ENCODE assay signal across 12 cellular contexts in genomic region chr2:17757321-17757720, GRCh38. TPM values are rescaled to one million over a fixed set of nuclear protein-coding genes. Genes with fewer than 3 reads are reported as not detected.
DNase-seq lines count a peak whose midpoint lies in the region; ATAC-seq and TF ChIP-seq lines count a peak whose summit lies in the region.
"Had no signal": no experiment of that assay in that cellular context is flagged by ENCODE, and none has a peak within 500 bp of the region (broad histone marks: within the 10 kb centered on the region; RNA-seq: fewer than 3 reads in every experiment).

No MANE protein-coding gene starts in this region.

- no peak overlapping the region for H3K27ac Mint-ChIP-seq in natural killer cell
- H3K27ac Mint-ChIP-seq in natural killer cell treated with Interleukin-12 subunit alpha and Interleukin-12 subunit beta and Interleukin-15 and Interleukin-18, amount 100 ng/mL, for 72 hours, result no peak overlapping the region
- no peak overlapping the region for H3K27ac Mint-ChIP-seq in stimulated activated memory B cell treated with anti-CD40 and anti-IgM and Interleukin-4, amounts not matched to agents 10 μg/mL and 1 μg/mL and 100 μg/mL, for 72 hours
- H3K27ac Mint-ChIP-seq: activated B cell treated with CpG ODN at 0.5 μM for 24 hours; activated T-helper 1 cell treated with anti-CD3 and anti-CD28 coated beads, Interleukin-12 subunit alpha, Interleukin-12 subunit beta, Interleukin-2, Interleukin-4 antibody, amounts not matched to agents 30 ng/mL and 10 ng/mL and 1 ng/mL, durations not matched to agents 14 hours and 24 hours and 36 hours had no signal

- H3K9me3 ChIP-seq in SK-N-MC (ENCODE audit: low read depth, low read length) (no peaks in the 10 kb centered on the region), gastrocnemius medialis (no peaks in the 10 kb centered on the region), ascending aorta (no peaks in the 10 kb centered on the region)
- H3K9me3 ChIP-seq: neutrophil, upper lobe of left lung had no signal

- no peaks in the 10 kb centered on the region for H3K27me3 Mint-ChIP-seq in natural killer cell (ENCODE audit: low read depth in 2 of 2)
- H3K27me3 Mint-ChIP-seq in natural killer cell treated with Interleukin-12 subunit alpha and Interleukin-12 subunit beta and Interleukin-15 and Interleukin-18, amount 100 ng/mL, for 72 hours, result no peaks in the 10 kb centered on the region
- no peaks in the 10 kb centered on the region for H3K27me3 Mint-ChIP-seq in stimulated activated memory B cell treated with anti-CD40 and anti-IgM and Interleukin-4, amounts not matched to agents 10 μg/mL and 1 μg/mL and 100 μg/mL, for 72 hours
- H3K27me3 Mint-ChIP-seq: activated B cell treated with CpG ODN at 0.5 μM for 24 hours had no signal

- H3K36me3 ChIP-seq in SK-N-MC (ENCODE audit: insufficient read depth, low read length) (peaks cover 8% of the 10 kb centered on the region), gastrocnemius medialis (no peaks in the 10 kb centered on the region), ascending aorta (no peaks in the 10 kb centered on the region)
- H3K36me3 ChIP-seq: neutrophil, upper lobe of left lung had no signal

- H3K4me1 Mint-ChIP-seq in natural killer cell, result peaks cover 20 to 23% of the 10 kb centered on the region in 2 donors
- peaks cover 17 to 26% of the 10 kb centered on the region in 2 donors for H3K4me1 Mint-ChIP-seq in natural killer cell treated with Interleukin-12 subunit alpha and Interleukin-12 subunit beta and Interleukin-15 and Interleukin-18, amount 100 ng/mL, for 72 hours (ENCODE audit: low read depth in 2 of 2)
- H3K4me1 Mint-ChIP-seq in stimulated activated memory B cell treated with anti-CD40 and anti-IgM and Interleukin-4, amounts not matched to agents 10 μg/mL and 1 μg/mL and 100 μg/mL, for 72 hours, result peaks cover 44% of the 10 kb centered on the region

- ATAC-seq in natural killer cell (no peak), HG03565 (IDR thresholded peaks at IDR 0.05; ENCODE audit: unreplicated experiment) (no peak), gastrocnemius medialis (no peak)
- no peak for ATAC-seq in natural killer cell treated with Interleukin-12 subunit alpha and Interleukin-12 subunit beta and Interleukin-15 and Interleukin-18, amount 100 ng/mL, for 72 hours
- ATAC-seq in stimulated activated memory B cell treated with anti-CD40 and anti-IgM and Interleukin-4, amounts not matched to agents 10 μg/mL and 1 μg/mL and 100 μg/mL, for 72 hours, result no peak

- H3K27ac ChIP-seq in SK-N-MC (no peak overlapping the region; the same call in 1 of the 2 replicates), gastrocnemius medialis (no peak overlapping the region), ascending aorta (no peak overlapping the region)
- H3K27ac ChIP-seq: neutrophil, upper lobe of left lung had no signal

- in situ Hi-C loops in gastrocnemius medialis (cut with MboI; ENCODE audit: low sequenced_read_pairs in 4 of 4), result no loop called here

- H3K4me1 ChIP-seq in gastrocnemius medialis (peaks cover 20 to 21% of the 10 kb centered on the region in 2 donors), ascending aorta (peaks cover 0 to 10% of the 10 kb centered on the region in 2 donors)

- TF ChIP-seq CTCF in natural killer cell (IDR thresholded peaks at IDR 0.05) (peak; percentile 9), gastrocnemius medialis (IDR thresholded peaks at IDR 0.05 in 4 of 5, conservative IDR thresholded peaks at IDR 0.05 in 1 of 5) (no peak), ascending aorta (IDR thresholded peaks at IDR 0.05) (no peak)

- peak overlapping the region; percentile 59 for H3K9ac ChIP-seq in SK-N-MC (ENCODE audit: insufficient read length)

- intact Hi-C loops in natural killer cell (cut with micrococcal nuclease), result no loop called here
- intact Hi-C loops in gastrocnemius medialis (cut with DNase I; ENCODE audit: low total_unique reads), result no loop called here
- intact Hi-C loops in ascending aorta (cut with DNase I), result loop anchor here (10.0 kb wide), 1 partner anchor 217 kb away; no protein-coding TSS in a partner anchor

- H3K27me3 ChIP-seq in gastrocnemius medialis, result no peaks in the 10 kb centered on the region
- H3K27me3 ChIP-seq in ascending aorta, result no peaks in the 10 kb centered on the region
- H3K27me3 ChIP-seq: upper lobe of left lung had no signal

- H3K4me3 Mint-ChIP-seq in natural killer cell, result no peak overlapping the region
- H3K4me3 Mint-ChIP-seq in natural killer cell treated with Interleukin-12 subunit alpha and Interleukin-12 subunit beta and Interleukin-15 and Interleukin-18, amount 100 ng/mL, for 72 hours, result no peak overlapping the region
- no peak overlapping the region for H3K4me3 Mint-ChIP-seq in stimulated activated memory B cell treated with anti-CD40 and anti-IgM and Interleukin-4, amounts not matched to agents 10 μg/mL and 1 μg/mL and 100 μg/mL, for 72 hours
- H3K4me3 Mint-ChIP-seq: activated T-helper 1 cell treated with anti-CD3 and anti-CD28 coated beads, Interleukin-12 subunit alpha, Interleukin-12 subunit beta, Interleukin-2, Interleukin-4 antibody, amounts not matched to agents 30 ng/mL and 10 ng/mL and 1 ng/mL, durations not matched to agents 14 hours and 24 hours and 36 hours had no signal

- no peak for TF ChIP-seq POLR2A in gastrocnemius medialis (IDR thresholded peaks at IDR 0.05)

- no peak for DNase-seq in natural killer cell
- no peak for DNase-seq in natural killer cell treated with Interleukin-12 subunit alpha and Interleukin-12 subunit beta and Interleukin-15 and Interleukin-18, amount 100 ng/mL, for 72 hours (ENCODE audit: low spot score)
- DNase-seq in SK-N-MC (ENCODE audit: low read depth, low spot score), result no peak
- peak; percentile 67 for DNase-seq in iris pigment epithelial cell (ENCODE audit: low read depth)
- no peak for DNase-seq in gastrocnemius medialis
- DNase-seq in ascending aorta (ENCODE audit: low spot score in 2 of 2), result no peak
- DNase-seq: activated B cell treated with CpG ODN at 0.5 μM for 24 hours, upper lobe of left lung had no signal

- H3K4me3 ChIP-seq in SK-N-MC, result no peak overlapping the region
- no peak overlapping the region for H3K4me3 ChIP-seq in gastrocnemius medialis
- no peak overlapping the region for H3K4me3 ChIP-seq in ascending aorta
- H3K4me3 ChIP-seq: upper lobe of left lung had no signal

- no peaks in the 10 kb centered on the region for H3K36me3 Mint-ChIP-seq in natural killer cell
- H3K36me3 Mint-ChIP-seq in natural killer cell treated with Interleukin-12 subunit alpha and Interleukin-12 subunit beta and Interleukin-15 and Interleukin-18, amount 100 ng/mL, for 72 hours, result peaks cover 6% of the 10 kb centered on the region
- peaks cover 13% of the 10 kb centered on the region for H3K36me3 Mint-ChIP-seq in stimulated activated memory B cell treated with anti-CD40 and anti-IgM and Interleukin-4, amounts not matched to agents 10 μg/mL and 1 μg/mL and 100 μg/mL, for 72 hours

- no peaks in the 10 kb centered on the region for H3K9me3 Mint-ChIP-seq in natural killer cell
- H3K9me3 Mint-ChIP-seq in natural killer cell treated with Interleukin-12 subunit alpha and Interleukin-12 subunit beta and Interleukin-15 and Interleukin-18, amount 100 ng/mL, for 72 hours, result no peaks in the 10 kb centered on the region
- H3K9me3 Mint-ChIP-seq in stimulated activated memory B cell treated with anti-CD40 and anti-IgM and Interleukin-4, amounts not matched to agents 10 μg/mL and 1 μg/mL and 100 μg/mL, for 72 hours, result no peaks in the 10 kb centered on the region
- H3K9me3 Mint-ChIP-seq: activated B cell treated with CpG ODN at 0.5 μM for 24 hours; activated T-helper 1 cell treated with anti-CD3 and anti-CD28 coated beads, Interleukin-12 subunit alpha, Interleukin-12 subunit beta, Interleukin-2, Interleukin-4 antibody, amounts not matched to agents 30 ng/mL and 10 ng/mL and 1 ng/mL, durations not matched to agents 14 hours and 24 hours and 36 hours had no signal

RNA-seq across cellular contexts. Expression of gene GEN1, which starts 3.4 kb away (rescaled TPM):
- total RNA-seq in natural killer cell (10 to 100 TPM; 11.1 to 19.0 (median 17.3) TPM), gastrocnemius medialis (1 to 10 TPM in 3 of 4 donors, under 1 TPM in 1; 0.31 to 8.7 (median 2.3) TPM), ascending aorta (not detected)
- total RNA-seq in natural killer cell treated with Interleukin-12 subunit alpha and Interleukin-12 subunit beta and Interleukin-15 and Interleukin-18, amount 100 ng/mL, for 72 hours, result 10 to 100 TPM; 31.0 to 51.2 TPM

RNA-seq across cellular contexts. Expression of gene SMC6, which starts 3.7 kb away (rescaled TPM):
- total RNA-seq in natural killer cell (10 to 100 TPM; 14.0 to 22.3 (median 20.6) TPM), gastrocnemius medialis (10 to 100 TPM in 2 of 4 donors, 1 to 10 TPM in 2; 7.5 to 11.0 (median 9.6) TPM), ascending aorta (6.2 TPM)
- total RNA-seq in natural killer cell treated with Interleukin-12 subunit alpha and Interleukin-12 subunit beta and Interleukin-15 and Interleukin-18, amount 100 ng/mL, for 72 hours, result 10 to 100 TPM; 19.9 to 30.4 TPM

RNA-seq across cellular contexts. Expression of gene MSGN1, which starts 58.9 kb away (rescaled TPM):
- not detected for total RNA-seq in natural killer cell
- not detected for total RNA-seq in natural killer cell treated with Interleukin-12 subunit alpha and Interleukin-12 subunit beta and Interleukin-15 and Interleukin-18, amount 100 ng/mL, for 72 hours
- not detected for total RNA-seq in gastrocnemius medialis
- total RNA-seq in ascending aorta, result not detected
- total RNA-seq: activated T-helper 1 cell treated with anti-CD3 and anti-CD28 coated beads, Interleukin-12 subunit alpha, Interleukin-12 subunit beta, Interleukin-2, Interleukin-4 antibody, amounts not matched to agents 30 ng/mL and 10 ng/mL and 1 ng/mL, durations not matched to agents 14 hours and 24 hours and 36 hours; upper lobe of left lung had no signal
